8 cellular contexts compared by ENCODE assay signal in genomic region chr7:158821173-158822021, GRCh38. TPM values are rescaled to one million over a fixed set of nuclear protein-coding genes. Genes with fewer than 3 reads are reported as not detected.
DNase-seq lines count a peak whose midpoint lies in the region; ATAC-seq and TF ChIP-seq lines count a peak whose summit lies in the region.

No MANE protein-coding gene starts in this region.

- H3K36me3 ChIP-seq in A673 (ENCODE audit: insufficient read depth, low read length, poor library complexity, severe bottlenecking) (no peaks in the 10 kb centered on the region), HUES64 (ENCODE audit: insufficient read depth, low read length) (no peaks in the 10 kb centered on the region), transverse colon (no peaks in the 10 kb centered on the region), BE2C (no peaks in the 10 kb centered on the region)

- no TSS peak for BruUV-seq in A673 (replicated peaks; lab: Mats Ljungman, UMichigan)

- TF ChIP-seq POLR2A in transverse colon (IDR thresholded peaks at IDR 0.05), result no peak

- DNase-seq in A673 (ENCODE audit: low spot score), result peak; percentile 42
- DNase-seq in amniotic epithelial cell (ENCODE audit: low read depth), result peak; percentile 54
- DNase-seq in kidney glomerular epithelial cell (lab: John Stamatoyannopoulos, UW), result peak; percentile 31
- no peak for DNase-seq in transverse colon
- DNase-seq in BE2C, result no peak
- DNase-seq in NCI-H1694 (lab: John Stamatoyannopoulos, UW), result no peak

- ATAC-seq in GM19463 (IDR thresholded peaks at IDR 0.05; ENCODE audit: unreplicated experiment), result no peak

- H3K27me3 ChIP-seq in A673 (replicated peaks; ENCODE audit: insufficient read depth, low read depth, low read length, poor library complexity) (no peaks in the 10 kb centered on the region), HUES64 (ENCODE audit: insufficient read depth, low read length) (no peaks in the 10 kb centered on the region), transverse colon (no peaks in the 10 kb centered on the region), BE2C (no peaks in the 10 kb centered on the region)

- in situ Hi-C loops in transverse colon (cut with MboI; ENCODE audit: low pct_ligation_motif_present in 1 of 4, low pct_unique_long_range_greater_than_20kb in 1 of 4, low sequenced_read_pairs in 3 of 4), result no loop called here

- WGBS in HUES64, result 69% methylated on average over 14 of the region's 14 CpGs
- WGBS in transverse colon (ENCODE audit: low coverage in 1 of 2), 2 donors, result 55 to 69% methylated on average over 5 to 14 of the region's 14 CpGs

- H3K4me3 ChIP-seq in A673 (ENCODE audit: low read depth, low read length, poor library complexity, severe bottlenecking) (no peak overlapping the region), HUES64 (ENCODE audit: low read length) (no peak overlapping the region), transverse colon (no peak overlapping the region), BE2C (ENCODE audit: low read depth, low read length) (no peak overlapping the region)

- H3K9me3 ChIP-seq in A673 (ENCODE audit: low read depth, low read length, poor library complexity, severe bottlenecking) (no peaks in the 10 kb centered on the region), HUES64 (ENCODE audit: insufficient read depth, low read depth, low read length) (no peaks in the 10 kb centered on the region), transverse colon (no peaks in the 10 kb centered on the region), BE2C (no peaks in the 10 kb centered on the region)

- no peak for TF ChIP-seq CTCF in A673 (conservative IDR thresholded peaks at IDR 0.05; ENCODE audit: low read depth, low read length)
- TF ChIP-seq CTCF in transverse colon (IDR thresholded peaks at IDR 0.05), result no peak
- TF ChIP-seq CTCF in BE2C (IDR thresholded peaks at IDR 0.05; ENCODE audit: low read depth, low read length), result no peak

- H3K27ac ChIP-seq in A673 (ENCODE audit: low read depth, low read length, poor library complexity, severe bottlenecking), result no peak overlapping the region
- H3K27ac ChIP-seq in HUES64 (ENCODE audit: low read depth, low read length), result peak overlapping the region; percentile 48
- peak overlapping the region; percentile 90 to 94 (median 92) for H3K27ac ChIP-seq in transverse colon

- CTCF ChIA-PET in A673 (lab: Charles Lee), result no interaction called here

- intact Hi-C loops in A673 (cut with micrococcal nuclease; ENCODE audit: unreplicated experiment) (no loop called here), transverse colon (cut with DNase I; ENCODE audit: low total_unique reads) (no loop called here)

- POLR2A ChIA-PET in A673 (lab: Charles Lee; ENCODE audit: low non-redundant PET), result no interaction called here

- 0 out of 2 replicates have a peak overlapping the region, but pooled peaks have one; percentile 11 for H3K9ac ChIP-seq in HUES64 (ENCODE audit: low read depth, low read length)

- peaks cover 41% of the 10 kb centered on the region for H3K4me1 ChIP-seq in A673 (ENCODE audit: insufficient read depth, low read length, poor library complexity, severe bottlenecking)
- H3K4me1 ChIP-seq in HUES64 (ENCODE audit: insufficient read depth, low read length), result peaks cover 48% of the 10 kb centered on the region
- peaks cover 41 to 93% (median 62%) of the 10 kb centered on the region in 4 donors for H3K4me1 ChIP-seq in transverse colon
- H3K4me1 ChIP-seq in BE2C, result peaks cover 15% of the 10 kb centered on the region

- TF ChIP-seq EP300 in transverse colon (IDR thresholded peaks at IDR 0.05; ENCODE audit: low read depth), result no peak

RNA-seq across cellular contexts. Expression of gene ESYT2, which starts 7.9 kb away (rescaled TPM):
- total RNA-seq in A673 (2021), result 33.3 and 37.5 TPM in 2 replicates
- polyA plus RNA-seq in HUES64 (2013, experiment 1 of 2), result 14.6 TPM
- 18.1 TPM for polyA plus RNA-seq in HUES64 (2013, experiment 2 of 2)
- total RNA-seq in transverse colon, result 100 to 1,000 TPM in 1 of 4 donors, 10 to 100 TPM in 3; 78.6 to 113 (median 87.3) TPM
- polyA plus RNA-seq in BE2C (2012; ENCODE audit: insufficient read depth, insufficient read length, low read depth), result 21.7 TPM

RNA-seq across cellular contexts. Expression of gene DYNC2I1, which starts 35.0 kb away (rescaled TPM):
- total RNA-seq in A673 (2021) (20.1 and 20.7 TPM in 2 replicates), transverse colon (100 to 1,000 TPM in 1 of 4 donors, 10 to 100 TPM in 3; 24.3 to 105 (median 51.5) TPM)
- polyA plus RNA-seq in HUES64 (2013, experiment 1 of 2), result 8.9 TPM
- polyA plus RNA-seq in HUES64 (2013, experiment 2 of 2), result 11.1 TPM
- polyA plus RNA-seq in BE2C (2012; ENCODE audit: insufficient read depth, insufficient read length, low read depth), result 26.5 TPM

Comparison
In these comparisons a context has a peak if more than half of its experiments do, and no peak if none do; other contexts are left out.
1. DNase-seq: peak in A673 (single experiment), amniotic epithelial cell (single experiment) and kidney glomerular epithelial cell (single experiment); none in transverse colon (single experiment), BE2C (single experiment) and NCI-H1694 (single experiment).